12 cellular contexts compared by ENCODE assay signal in the genomic region with DNA sequence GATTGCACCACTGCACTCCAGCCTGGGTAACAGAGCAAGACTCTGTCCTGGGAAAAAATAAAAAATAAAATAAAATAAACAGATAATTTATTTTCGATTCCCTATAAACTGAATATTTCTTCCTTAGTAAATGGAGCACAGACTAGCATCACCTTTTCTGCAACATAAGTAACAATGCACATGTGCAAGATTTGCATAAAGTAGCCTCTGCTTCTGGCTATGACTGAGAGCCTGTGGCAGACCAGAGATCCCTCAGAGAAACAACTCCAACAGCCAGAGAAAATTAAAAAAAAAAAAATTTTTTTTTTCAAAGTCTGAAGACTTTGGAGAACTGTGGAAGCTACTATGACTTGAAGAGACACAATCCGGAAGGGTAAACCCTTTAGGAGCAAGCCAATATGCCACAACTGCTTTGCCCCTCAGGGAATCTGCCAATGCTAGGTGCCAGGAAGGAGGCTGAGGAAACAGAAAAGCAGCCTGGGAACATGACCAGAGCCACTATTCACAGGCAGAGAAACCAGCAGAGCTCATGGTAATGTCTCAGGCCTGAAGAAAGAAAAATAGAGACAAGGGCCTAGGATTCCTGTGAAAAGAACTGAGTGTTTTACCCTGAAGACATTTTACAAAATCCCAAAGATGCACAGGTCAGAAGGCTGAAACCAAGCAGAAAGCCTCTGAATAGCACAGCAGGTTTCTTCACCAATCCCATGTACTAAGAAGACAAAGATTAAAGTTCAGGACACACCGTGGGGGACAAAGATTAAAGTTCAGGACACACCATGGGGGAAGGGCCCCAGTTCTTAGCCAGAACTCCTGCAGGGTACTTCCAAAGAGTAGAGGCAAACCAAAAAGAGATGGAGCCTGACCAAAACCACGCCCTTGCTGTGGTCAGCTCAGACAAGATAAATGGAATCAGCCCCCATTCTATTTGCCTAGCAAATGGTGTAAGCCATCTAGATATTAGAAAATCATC. TPM values are rescaled to one million over a fixed set of nuclear protein-coding genes. Genes with fewer than 3 reads are reported as not detected.
DNase-seq lines count a peak whose midpoint lies in the region; ATAC-seq and TF ChIP-seq lines count a peak whose summit lies in the region.
"Had no signal": no experiment of that assay in that cellular context is flagged by ENCODE, and none has a peak within 500 bp of the region (broad histone marks: within the 10 kb centered on the region; RNA-seq: fewer than 3 reads in every experiment).

No MANE protein-coding gene starts in this region.

- H3K9me3 ChIP-seq in SK-N-MC (ENCODE audit: low read depth, low read length) (no peaks in the 10 kb centered on the region), skeletal muscle tissue (ENCODE audit: control insufficient read depth in 3 of 3, low read length in 3 of 3) (no peaks in the 10 kb centered on the region), colonic mucosa (no peaks in the 10 kb centered on the region)

- ATAC-seq in GM19468 (IDR thresholded peaks at IDR 0.05; ENCODE audit: extremely low read depth, unreplicated experiment): peak; percentile 38
- ATAC-seq: activated T-cell treated with anti-CD3 and anti-CD28 coated beads, Interleukin-2, amount 50 U/mL, for 72 hours had no signal

- H3K27me3 ChIP-seq in skeletal muscle tissue (ENCODE audit: control insufficient read depth in 3 of 3, insufficient read depth in 3 of 3, low read length in 3 of 3) (no peaks in the 10 kb centered on the region), colonic mucosa (no peaks in the 10 kb centered on the region)

- H3K27ac ChIP-seq in SK-N-MC (peak overlapping the region; percentile 96), skeletal muscle tissue (ENCODE audit: low read depth, low read length) (peak overlapping the region; percentile 4), colonic mucosa (no peak overlapping the region)

- H3K9ac ChIP-seq in SK-N-MC (ENCODE audit: insufficient read length): peak overlapping the region; percentile 38
- peak overlapping the region in 1 of 3 donors; percentile 41 for H3K9ac ChIP-seq in skeletal muscle tissue (ENCODE audit: low read depth in 1 of 3, low read length in 3 of 3)
- H3K9ac ChIP-seq in colonic mucosa (ENCODE audit: low read depth in 2 of 2, low read length in 2 of 2): no peak overlapping the region

- no peak for DNase-seq in SK-N-MC (ENCODE audit: low read depth, low spot score)
- DNase-seq in hippocampal formation (lab: John Stamatoyannopoulos, UW): peak; percentile 8 to 35
- DNase-seq in kidney glomerular epithelial cell (lab: John Stamatoyannopoulos, UW): no peak
- DNase-seq in CD1c-positive myeloid dendritic cell (ENCODE audit: extremely low spot score): no peak
- DNase-seq in colonic mucosa: no peak
- DNase-seq in NCI-H146 (lab: John Stamatoyannopoulos, UW): no peak
- DNase-seq: activated T-cell treated with anti-CD3 and anti-CD28 coated beads, Interleukin-2, amount 50 U/mL, for 72 hours; foreskin melanocyte; NCI-H1092 treated with DMSO at 0.1 percent for 48 hours had no signal

- intact Hi-C loops in colonic mucosa (cut with DNase I): no loop called here

- H3K36me3 ChIP-seq in SK-N-MC (ENCODE audit: insufficient read depth, low read length) (no peaks in the 10 kb centered on the region), skeletal muscle tissue (ENCODE audit: control insufficient read depth in 3 of 3, insufficient read depth in 3 of 3, low read length in 3 of 3) (no peaks in the 10 kb centered on the region), colonic mucosa (no peaks in the 10 kb centered on the region)

- no peak for TF ChIP-seq CTCF in colonic mucosa (IDR thresholded peaks at IDR 0.05)

- peak overlapping the region; percentile 36 for H3K4me3 ChIP-seq in SK-N-MC
- H3K4me3 ChIP-seq in skeletal muscle tissue (ENCODE audit: low read length in 3 of 3): no peak overlapping the region
- H3K4me3 ChIP-seq in colonic mucosa: no peak overlapping the region
- H3K4me3 ChIP-seq: skin epidermis had no signal

- H3K4me1 ChIP-seq in skeletal muscle tissue (ENCODE audit: control insufficient read depth in 3 of 3, insufficient read depth in 3 of 3, low read length in 3 of 3) (peaks cover 39 to 58% (median 51%) of the 10 kb centered on the region in 3 donors), colonic mucosa (peaks cover 7% of the 10 kb centered on the region)

RNA-seq across cellular contexts. Expression of a gene that starts 25.8 kb away (rescaled TPM):
- total RNA-seq in skeletal muscle tissue: 14.6 TPM
- total RNA-seq in colonic mucosa: 10 to 100 TPM; 34.5 to 56.2 TPM

Comparison
In these comparisons a context has a peak if more than half of its experiments do, and no peak if none do; other contexts are left out.
1. DNase-seq: peak in hippocampal formation (2 of 2); none in SK-N-MC (single experiment), kidney glomerular epithelial cell (single experiment), CD1c-positive myeloid dendritic cell (single experiment), colonic mucosa (single experiment) and NCI-H146 (single experiment).